Comparison of ENCODE assay signal across 10 cellular contexts in genomic region chr16:22216832-22217225, GRCh38. TPM values are rescaled to one million over a fixed set of nuclear protein-coding genes. Genes with fewer than 3 reads are reported as not detected.
"Had no signal": no experiment of that assay in that cellular context is flagged by ENCODE, and none has a peak within 500 bp of the region (broad histone marks: within the 10 kb centered on the region; RNA-seq: fewer than 3 reads in every experiment).

No MANE protein-coding gene starts in this region.

RNA-seq across cellular contexts. Expression of gene SDR42E2, which starts 54.5 kb away (rescaled TPM):
- total RNA-seq: activated T-helper 1 cell treated with anti-CD3 and anti-CD28 coated beads, Interleukin-12 subunit alpha, Interleukin-12 subunit beta, Interleukin-2, Interleukin-4 antibody, amounts not matched to agents 30 ng/mL and 10 ng/mL and 1 ng/mL, durations not matched to agents 14 hours and 24 hours and 36 hours; aorta; esophagus muscularis mucosa; left cardiac atrium; lower leg skin; myocyte; right lobe of liver; thyroid gland had no signal
- polyA plus RNA-seq: adipose tissue, neural cell had no signal
